In the genomic region with DNA sequence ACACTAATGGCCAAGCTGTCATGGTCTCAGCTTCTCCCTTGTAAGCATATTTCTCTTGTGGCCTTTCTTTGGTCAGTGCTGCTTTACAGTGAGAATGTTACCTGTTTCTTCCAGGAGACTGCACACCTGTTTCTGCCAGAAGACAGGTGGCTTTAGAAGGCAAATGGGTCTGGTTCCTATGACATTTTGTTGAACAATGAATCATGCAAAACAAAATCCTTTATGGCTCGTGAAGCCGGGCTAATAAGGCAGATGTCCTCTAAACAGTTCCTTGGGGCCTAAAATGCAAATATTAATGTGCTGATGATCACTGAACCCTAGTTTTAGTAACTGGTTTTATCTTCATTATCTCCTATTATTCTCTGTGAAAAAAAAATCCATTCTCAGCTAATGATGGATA, we compare ENCODE assay signal across 24 cellular contexts.
"Had no signal": no experiment of that assay in that cellular context is flagged by ENCODE, and none has a peak within 500 bp of the region (broad histone marks: within the 10 kb centered on the region; RNA-seq: fewer than 3 reads in every experiment).

No MANE protein-coding gene starts in this region.

- DNase-seq: IMR-90; Kasumi-1; KG1; MV-4-11; NCI-H1048; NCI-H1105; NCI-H1436 treated with DMSO at 0.1 percent for 48 hours; NCI-H187; NCI-H2029; NCI-H2081 treated with DMSO at 0.1 percent for 48 hours; NCI-H2227 treated with DMSO at 0.1 percent for 48 hours; NCI-H524; NCI-H748 treated with DMSO at 0.1 percent for 48 hours; NK-92 treated with Interleukin-12 subunit alpha and Interleukin-12 subunit beta, amount 100 ng/mL, for 24 hours; OCI-M1; PC-9; Peyer's patch; SHP77 treated with DMSO at 0.1 percent for 48 hours; SJCRH30; T-helper 1 cell; T-helper 17 cell had no signal

- H3K4me3 ChIP-seq: PC-9, Peyer's patch, SJCRH30 had no signal

- H3K9me3 ChIP-seq: Peyer's patch, SJCRH30 had no signal

- H3K4me2 ChIP-seq: PC-9 had no signal

- H3K27ac ChIP-seq: PC-9, Peyer's patch, SJCRH30 had no signal

- H2AFZ ChIP-seq: PC-9 had no signal

- H3K27me3 ChIP-seq: Peyer's patch, SJCRH30 had no signal

- H3K36me3 ChIP-seq: Peyer's patch, SJCRH30 had no signal

- H3K4me1 ChIP-seq: Peyer's patch had no signal

- ATAC-seq: HepG2, Right ventricle myocardium inferior, SK-N-SH treated with all-trans-retinoic acid at 6 μM for 48 hours, T-helper 17 cell had no signal
